In genomic region chr1:13265124-13265523, GRCh38 we compare ENCODE assay signal across 13 cellular contexts. TPM values are rescaled to one million over a fixed set of nuclear protein-coding genes. Genes with fewer than 3 reads are reported as not detected.
"Had no signal": no experiment of that assay in that cellular context is flagged by ENCODE, and none has a peak within 500 bp of the region (broad histone marks: within the 10 kb centered on the region; RNA-seq: fewer than 3 reads in every experiment).

No MANE protein-coding gene starts in this region.

RNA-seq across cellular contexts. Expression of gene PRAMEF5, which starts 11.1 kb away (rescaled TPM):
- total RNA-seq: activated CD4-positive, alpha-beta memory T cell treated with anti-CD3 and anti-CD28 coated beads, Interleukin-2, amount 10 ng/mL, durations not matched to agents 7 days and 5 days; activated CD8-positive, alpha-beta memory T cell treated with anti-CD3 and anti-CD28 coated beads for 36 hours; activated naive CD8-positive, alpha-beta T cell treated with anti-CD3 and anti-CD28 coated beads for 36 hours; activated T-cell treated with anti-CD3 and anti-CD28 coated beads, Interleukin-2, amount 50 U/mL, for 72 hours; activated T-helper 17 cell treated with anti-CD3 and anti-CD28 coated beads, Interleukin-2, amount 50 U/mL, for 72 hours; aorta; cerebellum; M059J; OCI-LY7; Peyer's patch; Right ventricle myocardium superior; T-helper 1 cell treated with Interleukin-12 subunit alpha and Interleukin-12 subunit beta and Interleukin-4 antibody, amounts not matched to agents 30 ng/mL and 1 ng/mL, for 36 hours; T-helper 2 cell treated with Interferon-gamma antibody and Interleukin-4, amounts not matched to agents 100 ng/mL and 5 ng/mL, for 36 hours had no signal
- polyA plus RNA-seq: aorta had no signal

RNA-seq across cellular contexts. Expression of gene PRAMEF8, which starts 19.8 kb away (rescaled TPM):
- total RNA-seq: activated CD4-positive, alpha-beta memory T cell treated with anti-CD3 and anti-CD28 coated beads, Interleukin-2, amount 10 ng/mL, durations not matched to agents 7 days and 5 days; activated CD8-positive, alpha-beta memory T cell treated with anti-CD3 and anti-CD28 coated beads for 36 hours; activated naive CD8-positive, alpha-beta T cell treated with anti-CD3 and anti-CD28 coated beads for 36 hours; activated T-cell treated with anti-CD3 and anti-CD28 coated beads, Interleukin-2, amount 50 U/mL, for 72 hours; activated T-helper 17 cell treated with anti-CD3 and anti-CD28 coated beads, Interleukin-2, amount 50 U/mL, for 72 hours; aorta; cerebellum; M059J; OCI-LY7; Peyer's patch; Right ventricle myocardium superior; T-helper 1 cell treated with Interleukin-12 subunit alpha and Interleukin-12 subunit beta and Interleukin-4 antibody, amounts not matched to agents 30 ng/mL and 1 ng/mL, for 36 hours; T-helper 2 cell treated with Interferon-gamma antibody and Interleukin-4, amounts not matched to agents 100 ng/mL and 5 ng/mL, for 36 hours had no signal
- polyA plus RNA-seq: aorta had no signal

RNA-seq across cellular contexts. Expression of gene PRAMEF33, which starts 38.2 kb away (rescaled TPM):
- total RNA-seq: activated CD4-positive, alpha-beta memory T cell treated with anti-CD3 and anti-CD28 coated beads, Interleukin-2, amount 10 ng/mL, durations not matched to agents 7 days and 5 days; activated CD8-positive, alpha-beta memory T cell treated with anti-CD3 and anti-CD28 coated beads for 36 hours; activated naive CD8-positive, alpha-beta T cell treated with anti-CD3 and anti-CD28 coated beads for 36 hours; activated T-cell treated with anti-CD3 and anti-CD28 coated beads, Interleukin-2, amount 50 U/mL, for 72 hours; activated T-helper 17 cell treated with anti-CD3 and anti-CD28 coated beads, Interleukin-2, amount 50 U/mL, for 72 hours; aorta; cerebellum; M059J; OCI-LY7; Peyer's patch; Right ventricle myocardium superior; T-helper 1 cell treated with Interleukin-12 subunit alpha and Interleukin-12 subunit beta and Interleukin-4 antibody, amounts not matched to agents 30 ng/mL and 1 ng/mL, for 36 hours; T-helper 2 cell treated with Interferon-gamma antibody and Interleukin-4, amounts not matched to agents 100 ng/mL and 5 ng/mL, for 36 hours had no signal
- polyA plus RNA-seq: aorta had no signal

RNA-seq across cellular contexts. Expression of gene PRAMEF18, which starts 39.2 kb away (rescaled TPM):
- total RNA-seq: activated CD4-positive, alpha-beta memory T cell treated with anti-CD3 and anti-CD28 coated beads, Interleukin-2, amount 10 ng/mL, durations not matched to agents 7 days and 5 days; activated CD8-positive, alpha-beta memory T cell treated with anti-CD3 and anti-CD28 coated beads for 36 hours; activated naive CD8-positive, alpha-beta T cell treated with anti-CD3 and anti-CD28 coated beads for 36 hours; activated T-cell treated with anti-CD3 and anti-CD28 coated beads, Interleukin-2, amount 50 U/mL, for 72 hours; activated T-helper 17 cell treated with anti-CD3 and anti-CD28 coated beads, Interleukin-2, amount 50 U/mL, for 72 hours; aorta; cerebellum; M059J; OCI-LY7; Peyer's patch; Right ventricle myocardium superior; T-helper 1 cell treated with Interleukin-12 subunit alpha and Interleukin-12 subunit beta and Interleukin-4 antibody, amounts not matched to agents 30 ng/mL and 1 ng/mL, for 36 hours; T-helper 2 cell treated with Interferon-gamma antibody and Interleukin-4, amounts not matched to agents 100 ng/mL and 5 ng/mL, for 36 hours had no signal
- polyA plus RNA-seq: aorta had no signal

RNA-seq across cellular contexts. Expression of gene PRAMEF15, which starts 50.3 kb away (rescaled TPM):
- total RNA-seq: activated CD4-positive, alpha-beta memory T cell treated with anti-CD3 and anti-CD28 coated beads, Interleukin-2, amount 10 ng/mL, durations not matched to agents 7 days and 5 days; activated CD8-positive, alpha-beta memory T cell treated with anti-CD3 and anti-CD28 coated beads for 36 hours; activated naive CD8-positive, alpha-beta T cell treated with anti-CD3 and anti-CD28 coated beads for 36 hours; activated T-cell treated with anti-CD3 and anti-CD28 coated beads, Interleukin-2, amount 50 U/mL, for 72 hours; activated T-helper 17 cell treated with anti-CD3 and anti-CD28 coated beads, Interleukin-2, amount 50 U/mL, for 72 hours; aorta; cerebellum; M059J; OCI-LY7; Peyer's patch; Right ventricle myocardium superior; T-helper 1 cell treated with Interleukin-12 subunit alpha and Interleukin-12 subunit beta and Interleukin-4 antibody, amounts not matched to agents 30 ng/mL and 1 ng/mL, for 36 hours; T-helper 2 cell treated with Interferon-gamma antibody and Interleukin-4, amounts not matched to agents 100 ng/mL and 5 ng/mL, for 36 hours had no signal
- polyA plus RNA-seq: aorta had no signal
